Comparison of ENCODE assay signal across 6 cellular contexts in the genomic region with DNA sequence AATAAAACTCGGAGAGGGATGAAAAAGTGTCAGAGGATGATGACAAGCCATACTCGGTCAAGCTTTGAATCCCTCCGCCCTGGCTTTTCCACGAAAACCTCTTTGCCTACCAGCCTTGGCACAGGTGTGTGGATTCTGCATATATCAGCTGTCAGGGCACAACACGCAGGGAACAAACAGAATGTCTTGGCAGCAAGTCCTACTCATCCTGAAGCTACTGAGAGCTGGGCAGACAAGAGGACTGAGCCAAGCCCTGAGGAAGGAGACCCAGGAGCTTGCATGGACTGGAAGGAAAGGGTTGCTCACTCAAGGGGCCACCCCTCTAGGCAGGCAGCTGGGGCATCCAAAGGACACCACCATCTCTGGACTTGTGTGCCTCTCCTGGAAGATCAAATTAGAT.
"Had no signal": no experiment of that assay in that cellular context is flagged by ENCODE, and none has a peak within 500 bp of the region (broad histone marks: within the 10 kb centered on the region; RNA-seq: fewer than 3 reads in every experiment).

No MANE protein-coding gene starts in this region.

- ATAC-seq: K562 had no signal

- DNase-seq: GM23248, GOT3, H9, HCEC 1CT, IMR-90 had no signal

- H3K4me3 ChIP-seq: GM23248, K562 had no signal
